8 cellular contexts compared by ENCODE assay signal in the genomic region with DNA sequence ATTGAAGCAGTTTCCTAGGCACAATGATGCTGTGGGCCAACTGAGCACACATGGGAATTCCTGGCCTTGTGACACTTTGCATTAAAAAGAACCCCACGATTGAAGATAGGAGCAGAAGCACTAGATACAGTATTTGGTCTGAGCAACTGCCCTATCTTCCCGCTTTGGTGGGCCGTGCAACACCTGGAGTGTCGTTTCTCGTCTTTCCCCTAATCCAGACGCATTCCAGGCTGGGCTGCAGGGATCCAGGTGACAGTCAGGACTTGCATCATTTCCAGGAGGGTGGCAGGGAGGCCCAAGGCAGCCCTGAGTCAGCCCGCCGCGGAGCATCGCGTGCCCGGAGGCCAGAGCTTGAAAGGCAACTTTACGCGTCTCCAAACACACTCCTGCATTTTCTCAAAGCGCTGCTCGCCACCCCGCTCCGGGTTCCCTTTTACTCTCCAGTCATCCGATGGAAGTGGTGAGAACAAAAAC. TPM values are rescaled to one million over a fixed set of nuclear protein-coding genes. Genes with fewer than 3 reads are reported as not detected.
A peak's percentile ranks its signal among the peaks of the same experiment; 100 is the strongest.
DNase-seq lines count a peak whose midpoint lies in the region; ATAC-seq and TF ChIP-seq lines count a peak whose summit lies in the region.

No MANE protein-coding gene starts in this region.

- no peak for TF ChIP-seq CTCF in PC-9 (conservative IDR thresholded peaks at IDR 0.05)

- 0 out of 2 replicates have a peak overlapping the region, but pooled peaks have one; percentile 22 for H2AFZ ChIP-seq in PC-9

- no peaks in the 10 kb centered on the region for H3K27me3 ChIP-seq in PC-9 (ENCODE audit: insufficient read depth, low read depth)
- H3K27me3 ChIP-seq in naive thymus-derived CD4-positive, alpha-beta T cell (ENCODE audit: control insufficient read depth in 2 of 2, insufficient read depth in 2 of 2, low read length in 2 of 2) = peaks cover 0 to 11% of the 10 kb centered on the region in 2 donors

- H3K27ac ChIP-seq in PC-9 = peak overlapping the region; percentile 100
- no peak overlapping the region for H3K27ac ChIP-seq in naive thymus-derived CD4-positive, alpha-beta T cell (ENCODE audit: low read depth, low read length)

- POLR2A ChIA-PET in PC-9 (lab: Charles Lee; ENCODE audit: unreplicated experiment) = interaction anchor here (0.6 to 1.4 kb wide), 2 partner anchors 27 to 872 kb away, joined by 4 to 8 read pairs; no protein-coding TSS in a partner anchor
- POLR2A ChIA-PET in naive thymus-derived CD4-positive, alpha-beta T cell (lab: Charles Lee) = no interaction called here

- peak overlapping the region; percentile 72 for H3K4me3 ChIP-seq in PC-9
- no peak overlapping the region for H3K4me3 ChIP-seq in naive thymus-derived CD4-positive, alpha-beta T cell (ENCODE audit: low read length)

- DNase-seq in activated T-cell treated with anti-CD3 and anti-CD28 coated beads, Interleukin-2, amount 50 U/mL, for 24 hours = peak; percentile 48
- DNase-seq in activated T-cell treated with anti-CD3 and anti-CD28 coated beads for 4 hours (no peak), PC-9 (peak; percentile 85 to 90), dermis blood vessel endothelial cell (peak; percentile 62)
- DNase-seq in naive thymus-derived CD4-positive, alpha-beta T cell = peak in 1 of 9 donors; percentile 44

- peaks cover 44% of the 10 kb centered on the region for H3K4me1 Mint-ChIP-seq in activated T-cell treated with anti-CD3 and anti-CD28 coated beads, Interleukin-2, amount 50 U/mL, for 24 hours (ENCODE audit: low read depth)
- peaks cover 10 to 59% (median 36%) of the 10 kb centered on the region in 7 donors for H3K4me1 Mint-ChIP-seq in naive thymus-derived CD4-positive, alpha-beta T cell

- H3K4me3 Mint-ChIP-seq in activated T-cell treated with anti-CD3 and anti-CD28 coated beads, Interleukin-2, amount 50 U/mL, for 24 hours = peak overlapping the region; percentile 82
- H3K4me3 Mint-ChIP-seq in naive thymus-derived CD4-positive, alpha-beta T cell = peak overlapping the region; percentile 17 to 100 (median 66)

- peaks cover 25% of the 10 kb centered on the region for H4K20me1 ChIP-seq in PC-9 (ENCODE audit: insufficient read depth)

- ATAC-seq in naive thymus-derived CD4-positive, alpha-beta T cell = no peak
- ATAC-seq in GM19452 (IDR thresholded peaks at IDR 0.05; ENCODE audit: unreplicated experiment) (no peak), HG03159 (IDR thresholded peaks at IDR 0.05; ENCODE audit: unreplicated experiment) (no peak), HG03280 (IDR thresholded peaks at IDR 0.05; ENCODE audit: unreplicated experiment) (no peak)

- peaks cover 5% of the 10 kb centered on the region for H3K9me3 Mint-ChIP-seq in activated T-cell treated with anti-CD3 and anti-CD28 coated beads, Interleukin-2, amount 50 U/mL, for 24 hours
- H3K9me3 Mint-ChIP-seq in naive thymus-derived CD4-positive, alpha-beta T cell = peaks cover 0 to 2% (median 0%) of the 10 kb centered on the region in 11 donors

- H3K36me3 ChIP-seq in PC-9 (ENCODE audit: low read depth) = peaks cover 32% of the 10 kb centered on the region
- H3K36me3 ChIP-seq in naive thymus-derived CD4-positive, alpha-beta T cell (ENCODE audit: control insufficient read depth in 2 of 3, insufficient read depth in 3 of 3, low read length in 3 of 3) = no peaks in the 10 kb centered on the region

- peak overlapping the region; percentile 80 for H3K27ac Mint-ChIP-seq in activated T-cell treated with anti-CD3 and anti-CD28 coated beads, Interleukin-2, amount 50 U/mL, for 24 hours
- H3K27ac Mint-ChIP-seq in naive thymus-derived CD4-positive, alpha-beta T cell = peak overlapping the region in 1 of 9 donors; percentile 94

- peaks cover 50% of the 10 kb centered on the region for H3K4me1 ChIP-seq in PC-9 (replicated peaks; ENCODE audit: insufficient read depth)
- no peaks in the 10 kb centered on the region for H3K4me1 ChIP-seq in naive thymus-derived CD4-positive, alpha-beta T cell (ENCODE audit: control insufficient read depth in 2 of 2, insufficient read depth in 2 of 2, low read length in 2 of 2)

- no peaks in the 10 kb centered on the region for H3K9me3 ChIP-seq in PC-9 (ENCODE audit: insufficient read depth, low read depth)
- no peaks in the 10 kb centered on the region for H3K9me3 ChIP-seq in naive thymus-derived CD4-positive, alpha-beta T cell (ENCODE audit: control insufficient read depth in 2 of 3, low read length in 3 of 3)

- peaks cover 60% of the 10 kb centered on the region for H3F3A ChIP-seq in PC-9 (ENCODE audit: insufficient read depth, low read depth)

- peaks cover 54% of the 10 kb centered on the region for H3K79me2 ChIP-seq in PC-9 (ENCODE audit: low read depth)

- peak overlapping the region; percentile 96 for H3K4me2 ChIP-seq in PC-9

- intact Hi-C loops in PC-9 (cut with micrococcal nuclease; ENCODE audit: unreplicated experiment) = loop anchor here (1.0 to 10.0 kb wide), 10 partner anchors 25 to 558 kb away; a partner anchor contains a TSS
- intact Hi-C loops in naive thymus-derived CD4-positive, alpha-beta T cell (cut with micrococcal nuclease) = loop anchor here in 1 of 2 donors (1.0 to 10.0 kb wide), 4 partner anchors 287 to 1944 kb away; a partner anchor contains a TSS

- no peaks in the 10 kb centered on the region for H3K9me2 ChIP-seq in PC-9 (ENCODE audit: insufficient read depth)

- TSS peak; percentile 90 for BruUV-seq in PC-9 (replicated peaks; lab: Mats Ljungman, UMichigan)

- peaks cover 24% of the 10 kb centered on the region for H3K36me3 Mint-ChIP-seq in activated T-cell treated with anti-CD3 and anti-CD28 coated beads, Interleukin-2, amount 50 U/mL, for 24 hours (ENCODE audit: low read depth)
- H3K36me3 Mint-ChIP-seq in naive thymus-derived CD4-positive, alpha-beta T cell = peaks cover 0 to 24% (median 0%) of the 10 kb centered on the region in 5 donors

- peaks cover 83% of the 10 kb centered on the region for H3K27me3 Mint-ChIP-seq in activated T-cell treated with anti-CD3 and anti-CD28 coated beads, Interleukin-2, amount 50 U/mL, for 24 hours
- H3K27me3 Mint-ChIP-seq in naive thymus-derived CD4-positive, alpha-beta T cell = peaks cover 8 to 79% (median 75%) of the 10 kb centered on the region in 5 donors

- CTCF ChIA-PET in PC-9 (lab: Charles Lee) = interaction anchor here (0.5 to 0.7 kb wide), 5 partner anchors 26 to 990 kb away, joined by 3 to 4 read pairs (median 3); no protein-coding TSS in a partner anchor
- CTCF ChIA-PET in naive thymus-derived CD4-positive, alpha-beta T cell (lab: Charles Lee) = no interaction called here

RNA-seq across cellular contexts. Expression of a gene that starts 0.7 kb away (rescaled TPM):
- total RNA-seq in PC-9 (2021) = 42.2 and 63.5 TPM in 2 replicates
- total RNA-seq in dermis blood vessel endothelial cell = 11.7 and 39.3 TPM in 2 replicates
- total RNA-seq in naive thymus-derived CD4-positive, alpha-beta T cell = 10 to 100 TPM in 1 of 5 experiments, not detected in 4; 28.3 TPM
- not detected for polyA plus RNA-seq in naive thymus-derived CD4-positive, alpha-beta T cell
